Comparison of ENCODE assay signal across 11 cellular contexts in the genomic region with DNA sequence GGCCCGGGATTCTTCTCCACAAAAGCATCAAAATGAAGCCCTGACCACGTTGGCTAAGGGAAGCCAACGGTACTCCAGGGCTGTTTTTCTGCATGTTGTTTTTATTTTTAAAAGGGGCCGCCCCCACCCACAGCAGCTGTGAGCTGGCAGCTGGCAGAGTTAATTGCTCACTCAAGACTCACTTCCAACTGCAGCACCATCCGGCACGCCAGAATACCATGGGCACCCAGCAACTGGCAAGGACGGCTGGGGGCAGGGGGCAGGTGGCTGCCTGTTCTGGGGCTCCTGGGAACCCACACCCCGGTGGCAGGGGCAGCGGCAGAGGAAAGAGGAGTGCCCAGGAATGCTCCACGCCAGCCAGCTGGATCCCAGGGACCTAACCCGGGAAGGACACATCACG. TPM values are rescaled to one million over a fixed set of nuclear protein-coding genes. Genes with fewer than 3 reads are reported as not detected.
DNase-seq lines count a peak whose midpoint lies in the region; TF ChIP-seq lines count a peak whose summit lies in the region.
"Had no signal": no experiment of that assay in that cellular context is flagged by ENCODE, and none has a peak within 500 bp of the region (broad histone marks: within the 10 kb centered on the region; RNA-seq: fewer than 3 reads in every experiment).

No MANE protein-coding gene starts in this region.

- no peaks in the 10 kb centered on the region for H3K36me3 ChIP-seq in BLaER1
- H3K36me3 ChIP-seq in adrenal gland (replicated peaks in 1 of 2) = no peaks in the 10 kb centered on the region
- peaks cover 0 to 15% (median 4%) of the 10 kb centered on the region in 4 donors for H3K36me3 ChIP-seq in stomach

- H3K27me3 ChIP-seq in BLaER1 = no peaks in the 10 kb centered on the region
- no peaks in the 10 kb centered on the region for H3K27me3 ChIP-seq in adrenal gland
- H3K27me3 ChIP-seq in stomach = no peaks in the 10 kb centered on the region
- H3K27me3 ChIP-seq: SJSA1 had no signal

- peak overlapping the region; percentile 66 for H3K9ac ChIP-seq in BLaER1

- peak; percentile 77 for DNase-seq in NCI-H1417 treated with DMSO at 0.1 percent for 48 hours (lab: John Stamatoyannopoulos, UW)
- peak; percentile 30 for DNase-seq in midbrain (lab: John Stamatoyannopoulos, UW)
- no peak for DNase-seq in adrenal gland
- no peak for DNase-seq in erythroblast (lab: John Stamatoyannopoulos, UW)
- DNase-seq in stomach = no peak
- DNase-seq in mesenteric fat pad (ENCODE audit: low spot score) = no peak
- DNase-seq: activated CD8-positive, alpha-beta memory T cell treated with anti-CD3 and anti-CD28 coated beads, Interleukin-2, amount 50 U/mL, for 4 hours; stimulated activated naive CD8-positive, alpha-beta T cell treated with anti-CD3 and anti-CD28 coated beads, Interleukin-15, amount 100 ng/mL, for 72 hours had no signal

- intact Hi-C loops in adrenal gland (cut with DNase I) (no loop called here), stomach (cut with DNase I; ENCODE audit: low total_unique reads) (no loop called here)

- H3K4me3 ChIP-seq in BLaER1 = no peak overlapping the region; the same call in 1 of the 2 replicates
- H3K4me3 ChIP-seq in adrenal gland = no peak overlapping the region
- H3K4me3 ChIP-seq in stomach = no peak overlapping the region
- H3K4me3 ChIP-seq: SJSA1 had no signal

- no peak for TF ChIP-seq EP300 in stomach (IDR thresholded peaks at IDR 0.05)

- peak overlapping the region; percentile 89 for H3K27ac ChIP-seq in BLaER1
- H3K27ac ChIP-seq in angular gyrus (ENCODE audit: low read depth, low read length) = peak overlapping the region; percentile 42
- peak overlapping the region in 1 of 5 donors; percentile 49 for H3K27ac ChIP-seq in adrenal gland
- H3K27ac ChIP-seq in stomach = peak overlapping the region in 2 of 5 donors; percentile 42 to 52
- H3K27ac ChIP-seq: SJSA1 had no signal

- TF ChIP-seq CTCF in adrenal gland (IDR thresholded peaks at IDR 0.05) (no peak), stomach (IDR thresholded peaks at IDR 0.05) (no peak)

- H4K20me1 ChIP-seq in BLaER1 = peaks cover 100% of the 10 kb centered on the region

- WGBS in adrenal gland, 4 donors = 42 to 50% (median 46%) methylated on average over 8 to 12 of the region's 12 CpGs
- 69 to 77% (median 71%) methylated on average over 12 of the region's 12 CpGs for WGBS in stomach, 5 donors

- no peaks in the 10 kb centered on the region for H3K9me3 ChIP-seq in BLaER1
- no peaks in the 10 kb centered on the region for H3K9me3 ChIP-seq in adrenal gland (replicated peaks in 1 of 3)
- H3K9me3 ChIP-seq in stomach = no peaks in the 10 kb centered on the region
- H3K9me3 ChIP-seq: SJSA1 had no signal

- H3K4me1 ChIP-seq in BLaER1 (peaks cover 100% of the 10 kb centered on the region), adrenal gland (replicated peaks in 1 of 2) (peaks cover 26 to 47% of the 10 kb centered on the region in 2 donors), stomach (peaks cover 30 to 82% (median 50%) of the 10 kb centered on the region in 4 donors)

- TF ChIP-seq POLR2A in adrenal gland (IDR thresholded peaks at IDR 0.05) (no peak), erythroblast (IDR thresholded peaks at IDR 0.05; ENCODE audit: low read length) (no peak), stomach (IDR thresholded peaks at IDR 0.05) (no peak)

- peak overlapping the region; percentile 98 for H3K4me2 ChIP-seq in BLaER1

RNA-seq across cellular contexts. Expression of gene NCOR2, which starts 44.3 kb away (rescaled TPM):
- total RNA-seq in adrenal gland (100 to 1,000 TPM in 7 of 8 donors, 10 to 100 TPM in 1; 85.3 to 243 (median 199) TPM), stomach (100 to 1,000 TPM in 4 of 5 donors, 10 to 100 TPM in 1; 61.7 to 292 (median 116) TPM), mesenteric fat pad (248 TPM)
- polyA plus RNA-seq in adrenal gland (100 to 1,000 TPM in 1 of 3 donors, 10 to 100 TPM in 2; 28.3 to 194 (median 53.3) TPM), stomach (10 to 100 TPM; 27.2 to 49.6 (median 37.7) TPM)

Comparison
In these comparisons a context has a peak if more than half of its experiments do, and no peak if none do; other contexts are left out.
1. DNase-seq: peak in NCI-H1417 treated with DMSO at 0.1 percent for 48 hours (single experiment) and midbrain (single experiment); none in adrenal gland (0 of 7), erythroblast (0 of 2), stomach (single experiment) and mesenteric fat pad (single experiment).